In the genomic region with DNA sequence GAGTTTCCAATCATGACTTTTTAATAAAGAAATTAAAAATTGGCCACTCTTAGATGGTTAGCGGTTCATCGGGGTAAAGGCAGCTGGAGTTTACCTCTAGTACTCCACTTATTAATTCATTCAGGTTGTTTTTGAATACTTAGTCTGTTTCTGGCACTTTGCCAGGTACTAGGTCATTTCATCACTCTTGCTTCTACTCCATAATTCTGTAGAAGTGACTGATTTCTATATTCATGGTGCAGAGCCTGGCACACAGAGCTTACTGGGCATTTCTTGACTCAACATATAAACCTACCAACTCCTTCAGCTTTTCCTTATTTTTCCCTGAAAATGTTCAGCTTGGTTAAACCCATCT, we compare ENCODE assay signal across 22 cellular contexts. TPM values are rescaled to one million over a fixed set of nuclear protein-coding genes. Genes with fewer than 3 reads are reported as not detected.
DNase-seq lines count a peak whose midpoint lies in the region; ATAC-seq, FAIRE-seq and TF ChIP-seq lines count a peak whose summit lies in the region.
"Had no signal": no experiment of that assay in that cellular context is flagged by ENCODE, and none has a peak within 500 bp of the region (broad histone marks: within the 10 kb centered on the region; RNA-seq: fewer than 3 reads in every experiment).

No MANE protein-coding gene starts in this region.

- DNase-seq in DMS53 (lab: John Stamatoyannopoulos, UW), result peak; percentile 32
- no peak for DNase-seq in DMS53 treated with DMSO at 0.1 percent for 48 hours (lab: John Stamatoyannopoulos, UW; ENCODE audit: unreplicated experiment)
- DNase-seq in HepG2 (ENCODE audit: low spot score), result no peak
- no peak for DNase-seq in right lobe of liver
- DNase-seq in fibroblast of peridontal ligament (ENCODE audit: extremely low read depth), result peak; percentile 4
- DNase-seq in activated CD4-positive, alpha-beta T cell treated with anti-CD3 and anti-CD28 coated beads, Interleukin-2, amount 10 ng/mL, durations not matched to agents 24 days and 14 days, result no peak
- no peak for DNase-seq in GM10248 (ENCODE audit: extremely low spot score)
- DNase-seq: 8988T; CD8-positive, alpha-beta T cell; H7; HFFc6; KBM-7; NCI-H1092 treated with DMSO at 0.1 percent for 48 hours; NCI-H2029 treated with DMSO at 0.1 percent for 48 hours; NCI-H2171 treated with DMSO at 0.1 percent for 48 hours; NCI-H774; T-helper 1 cell had no signal

- H3K27ac Mint-ChIP-seq in activated CD4-positive, alpha-beta T cell treated with anti-CD3 and anti-CD28 coated beads, Interleukin-2, amount 10 ng/mL, durations not matched to agents 24 days and 14 days, result no peak overlapping the region
- H3K27ac Mint-ChIP-seq: CD8-positive, alpha-beta T cell; HFFc6 had no signal

- H3K9me3 Mint-ChIP-seq in activated CD4-positive, alpha-beta T cell treated with anti-CD3 and anti-CD28 coated beads, Interleukin-2, amount 10 ng/mL, durations not matched to agents 24 days and 14 days, result no peaks in the 10 kb centered on the region
- H3K9me3 Mint-ChIP-seq: CD8-positive, alpha-beta T cell; HFFc6 had no signal

- BruUV-seq in HepG2 (replicated peaks; lab: Mats Ljungman, UMichigan), result no TSS peak

- H3K27me3 Mint-ChIP-seq in activated CD4-positive, alpha-beta T cell treated with anti-CD3 and anti-CD28 coated beads, Interleukin-2, amount 10 ng/mL, durations not matched to agents 24 days and 14 days, result peaks cover 12% of the 10 kb centered on the region

- H3K79me2 ChIP-seq in HepG2 (ENCODE audit: insufficient read depth, low read length), result no peaks in the 10 kb centered on the region

- no peak overlapping the region for H3K4me3 ChIP-seq in HepG2 (replicated peaks in 1 of 3; ENCODE audit: insufficient read depth in 1 of 3, low read depth in 2 of 3, low read length in 3 of 3)
- no peak overlapping the region for H3K4me3 ChIP-seq in right lobe of liver
- H3K4me3 ChIP-seq: BLaER1 treated with 17β-estradiol and CSF1 and Interleukin-3, amounts not matched to agents 10 nM and 100 nM; SJSA1 had no signal

- no peak for TF ChIP-seq EP300 in HepG2 (IDR thresholded peaks at IDR 0.05; ENCODE audit: low read depth in 2 of 2, low read length in 2 of 2)
- TF ChIP-seq EP300 in HepG2 (CRISPR knock-in tag; IDR thresholded peaks at IDR 0.05; ENCODE audit: borderline replicate concordance), result no peak

- no peaks in the 10 kb centered on the region for H3K4me1 Mint-ChIP-seq in activated CD4-positive, alpha-beta T cell treated with anti-CD3 and anti-CD28 coated beads, Interleukin-2, amount 10 ng/mL, durations not matched to agents 24 days and 14 days

- POLR2A ChIA-PET in HepG2 (lab: Yijun Ruan, JAX) (no interaction called here), GM10248 (lab: Yijun Ruan, JAX) (no interaction called here)

- H3K27me3 ChIP-seq in HepG2 (ENCODE audit: control insufficient read depth in 1 of 2, insufficient read depth in 2 of 2, low read length in 2 of 2) (peaks cover 2 to 64% of the 10 kb centered on the region in 2 experiments; a peak in 4 of 5 replicates), right lobe of liver (no peaks in the 10 kb centered on the region)
- H3K27me3 ChIP-seq: BLaER1 treated with 17β-estradiol and CSF1 and Interleukin-3, amounts not matched to agents 10 nM and 100 nM; SJSA1 had no signal

- no peak overlapping the region for H3K4me3 Mint-ChIP-seq in activated CD4-positive, alpha-beta T cell treated with anti-CD3 and anti-CD28 coated beads, Interleukin-2, amount 10 ng/mL, durations not matched to agents 24 days and 14 days
- H3K4me3 Mint-ChIP-seq: CD8-positive, alpha-beta T cell; HFFc6 had no signal

- TF ChIP-seq RAD21 in HepG2 (CRISPR knock-in tag; IDR thresholded peaks at IDR 0.05), result no peak

- H3K36me3 Mint-ChIP-seq in activated CD4-positive, alpha-beta T cell treated with anti-CD3 and anti-CD28 coated beads, Interleukin-2, amount 10 ng/mL, durations not matched to agents 24 days and 14 days (ENCODE audit: low read depth), result no peaks in the 10 kb centered on the region
- H3K36me3 Mint-ChIP-seq: CD8-positive, alpha-beta T cell had no signal

- intact Hi-C loops in HepG2 (cut with micrococcal nuclease; ENCODE audit: unreplicated experiment) (no loop called here), right lobe of liver (cut with DNase I) (no loop called here)
- intact Hi-C loops in activated CD4-positive, alpha-beta T cell treated with anti-CD3 and anti-CD28 coated beads, Interleukin-2, amount 10 ng/mL, durations not matched to agents 24 days and 14 days (cut with micrococcal nuclease), result no loop called here

- H3K4me1 ChIP-seq in HepG2 (ENCODE audit: insufficient read depth, low read length) (no peaks in the 10 kb centered on the region), right lobe of liver (no peaks in the 10 kb centered on the region)
- H3K4me1 ChIP-seq: BLaER1 treated with 17β-estradiol and CSF1 and Interleukin-3, amounts not matched to agents 10 nM and 100 nM; SJSA1 had no signal

- no peak overlapping the region for H3K27ac ChIP-seq in HepG2 (ENCODE audit: extremely low read length, insufficient read depth, low read length)
- no peak overlapping the region for H3K27ac ChIP-seq in right lobe of liver
- H3K27ac ChIP-seq: BLaER1 treated with 17β-estradiol and CSF1 and Interleukin-3, amounts not matched to agents 10 nM and 100 nM; SJSA1 had no signal

- H3K9me3 ChIP-seq in HepG2 (ENCODE audit: low read length) (no peaks in the 10 kb centered on the region), right lobe of liver (no peaks in the 10 kb centered on the region)
- H3K9me3 ChIP-seq: BLaER1 treated with 17β-estradiol and CSF1 and Interleukin-3, amounts not matched to agents 10 nM and 100 nM; SJSA1 had no signal

- 57% methylated on average over 2 of the region's 2 CpGs for WGBS in HepG2 (ENCODE audit: low lambda C conversion rate)
- 76% methylated on average over 2 of the region's 2 CpGs for WGBS in right lobe of liver (ENCODE audit: insufficient coverage, low coverage, low lambda C conversion rate, missing lambda C conversion rate)

- in situ Hi-C loops in HepG2 (cut with HindIII; ENCODE audit: extremely low pct_ligation_motif_present, low pct_unique_long_range_greater_than_20kb), result no loop called here

- ATAC-seq in HepG2 (no peak), right lobe of liver (no peak)
- ATAC-seq: CD8-positive, alpha-beta T cell had no signal

- peaks cover 22% of the 10 kb centered on the region for H4K20me1 ChIP-seq in HepG2 (ENCODE audit: insufficient read depth, low read length)
- H4K20me1 ChIP-seq: BLaER1 treated with 17β-estradiol and CSF1 and Interleukin-3, amounts not matched to agents 10 nM and 100 nM had no signal

- no peak overlapping the region for H2AFZ ChIP-seq in HepG2 (ENCODE audit: low read length)

- no peaks in the 10 kb centered on the region for H3K36me3 ChIP-seq in HepG2 (replicated peaks in 1 of 2; ENCODE audit: control insufficient read depth in 1 of 2, insufficient read depth in 2 of 2, low read length in 2 of 2)
- H3K36me3 ChIP-seq in right lobe of liver, result no peaks in the 10 kb centered on the region
- H3K36me3 ChIP-seq: BLaER1 treated with 17β-estradiol and CSF1 and Interleukin-3, amounts not matched to agents 10 nM and 100 nM; SJSA1 had no signal

- no peak for TF ChIP-seq POLR2A in HepG2 (IDR thresholded peaks at IDR 0.05; ENCODE audit: insufficient read depth in 1 of 2, low read depth in 2 of 2, low read length in 2 of 2)
- no peak for TF ChIP-seq POLR2A in right lobe of liver (IDR thresholded peaks at IDR 0.05)

- no peak overlapping the region for H3K9ac ChIP-seq in HepG2 (ENCODE audit: insufficient read depth, low read depth, low read length)
- H3K9ac ChIP-seq: BLaER1 treated with 17β-estradiol and CSF1 and Interleukin-3, amounts not matched to agents 10 nM and 100 nM had no signal

- no peak overlapping the region for H3K4me2 ChIP-seq in HepG2 (ENCODE audit: low read depth, low read length)
- H3K4me2 ChIP-seq: BLaER1 treated with 17β-estradiol and CSF1 and Interleukin-3, amounts not matched to agents 10 nM and 100 nM had no signal

- no peak for FAIRE-seq in HepG2 (lab: Jason Lieb, UNC)
- FAIRE-seq: RCC 7860 had no signal

- TF ChIP-seq CTCF in HepG2 (CRISPR knock-in tag; IDR thresholded peaks at IDR 0.05), result no peak
- no peak for TF ChIP-seq CTCF in right lobe of liver (IDR thresholded peaks at IDR 0.05)
- no peak for TF ChIP-seq CTCF in GM10248 (IDR thresholded peaks at IDR 0.05; ENCODE audit: control extremely low read depth, extremely low read depth, low read depth, missing control alignments)

- CTCF ChIA-PET in HepG2 (lab: Yijun Ruan, JAX; ENCODE audit: low intra/inter-chr PET ratio, low total read pairs) (no interaction called here), GM10248 (lab: Yijun Ruan, JAX) (interaction anchor here (1.0 kb wide), 1 partner anchor 11 kb away, joined by 3 read pairs; no protein-coding TSS in a partner anchor)

RNA-seq across cellular contexts. Expression of a gene that starts 31.5 kb away (rescaled TPM):
- total RNA-seq in HepG2 (2016; rRNA removed; fragmentation: Illumina TruSeq; extraction: Trizol), result 0.07 and 0.09 TPM in 2 replicates
- total RNA-seq in HepG2 (2016; cell fraction: cytosol; rRNA removed; fragmentation: Illumina TruSeq; extraction: Trizol; ENCODE audit: low read depth), result 0.09 TPM in 1 of 2 replicates, not detected in the other
- total RNA-seq in HepG2 (2016; cell fraction: insoluble cytoplasmic fraction; rRNA removed; fragmentation: Illumina TruSeq; extraction: Trizol), result 0.04 and 0.09 TPM in 2 replicates
- total RNA-seq in HepG2 (2016; cell fraction: membrane; rRNA removed; fragmentation: Illumina TruSeq; extraction: Trizol), result 0.09 and 0.10 TPM in 2 replicates
- 0.06 TPM in 1 of 2 replicates, not detected in the other for total RNA-seq in HepG2 (2016; cell fraction: nucleus; rRNA removed; fragmentation: Illumina TruSeq; extraction: Trizol)
- 0.01 and 0.03 TPM in 2 replicates for polyA plus RNA-seq in HepG2 (2011; rRNA removed)
- 0.03 and 0.04 TPM in 2 replicates for polyA plus RNA-seq in HepG2 (2011; cell fraction: cytosol; rRNA removed)
- 0.03 and 0.10 TPM in 2 replicates for polyA plus RNA-seq in HepG2 (2011; cell fraction: nucleus; rRNA removed)
- 0.29 and 0.32 TPM in 2 replicates for polyA plus RNA-seq in HepG2 (2012)
- polyA plus RNA-seq in HepG2 (2016; cell fraction: cytosol; fragmentation: Illumina TruSeq; extraction: Trizol; ENCODE audit: low read depth), result 0.02 TPM in 1 of 2 replicates, not detected in the other
- 0.05 and 0.13 TPM in 2 replicates for polyA plus RNA-seq in HepG2 (2016; cell fraction: insoluble cytoplasmic fraction; fragmentation: Illumina TruSeq; extraction: Trizol; ENCODE audit: low read depth)
- not detected in 2 replicates for polyA plus RNA-seq in HepG2 (2016; cell fraction: membrane; fragmentation: Illumina TruSeq; extraction: Trizol; ENCODE audit: low read depth)
- polyA plus RNA-seq in HepG2 (2016; cell fraction: nucleus; fragmentation: Illumina TruSeq; extraction: Trizol; ENCODE audit: insufficient read depth, low read depth), result 0.09 TPM in 1 of 2 replicates, not detected in the other
- 0.23 TPM in 1 of 2 replicates, not detected in the other for polyA minus RNA-seq in HepG2 (2011; rRNA and poly(A)+ RNA removed; ENCODE audit: low replicate concordance)
- polyA minus RNA-seq in HepG2 (2011; cell fraction: cytosol; rRNA and poly(A)+ RNA removed), result not detected in 2 replicates
- polyA minus RNA-seq in HepG2 (2011; cell fraction: nucleus; rRNA and poly(A)+ RNA removed), result 0.12 TPM in 1 of 2 replicates, not detected in the other
- total RNA-seq in right lobe of liver, result under 1 TPM; 0.25 to 0.86 (median 0.41) TPM
- 0.07 and 0.09 TPM in 2 replicates for total RNA-seq in activated CD4-positive, alpha-beta T cell treated with anti-CD3 and anti-CD28 coated beads, Interleukin-2, amount 10 ng/mL, durations not matched to agents 24 days and 14 days

RNA-seq across cellular contexts. Expression of a gene that starts 53.3 kb away (rescaled TPM):
- total RNA-seq in HepG2 (2016; rRNA removed; fragmentation: Illumina TruSeq; extraction: Trizol), result not detected in 2 replicates
- total RNA-seq in HepG2 (2016; cell fraction: cytosol; rRNA removed; fragmentation: Illumina TruSeq; extraction: Trizol; ENCODE audit: low read depth), result not detected in 2 replicates
- not detected in 2 replicates for total RNA-seq in HepG2 (2016; cell fraction: insoluble cytoplasmic fraction; rRNA removed; fragmentation: Illumina TruSeq; extraction: Trizol)
- total RNA-seq in HepG2 (2016; cell fraction: membrane; rRNA removed; fragmentation: Illumina TruSeq; extraction: Trizol), result not detected in 2 replicates
- not detected in 2 replicates for total RNA-seq in HepG2 (2016; cell fraction: nucleus; rRNA removed; fragmentation: Illumina TruSeq; extraction: Trizol)
- not detected in 2 replicates for polyA plus RNA-seq in HepG2 (2011; rRNA removed)
- polyA plus RNA-seq in HepG2 (2011; cell fraction: cytosol; rRNA removed), result not detected in 2 replicates
- not detected in 2 replicates for polyA plus RNA-seq in HepG2 (2011; cell fraction: nucleus; rRNA removed)
- polyA plus RNA-seq in HepG2 (2012), result not detected in 2 replicates
- not detected in 2 replicates for polyA plus RNA-seq in HepG2 (2016; cell fraction: cytosol; fragmentation: Illumina TruSeq; extraction: Trizol; ENCODE audit: low read depth)
- polyA plus RNA-seq in HepG2 (2016; cell fraction: insoluble cytoplasmic fraction; fragmentation: Illumina TruSeq; extraction: Trizol; ENCODE audit: low read depth), result not detected in 2 replicates
- polyA plus RNA-seq in HepG2 (2016; cell fraction: membrane; fragmentation: Illumina TruSeq; extraction: Trizol; ENCODE audit: low read depth), result not detected in 2 replicates
- not detected in 2 replicates for polyA plus RNA-seq in HepG2 (2016; cell fraction: nucleus; fragmentation: Illumina TruSeq; extraction: Trizol; ENCODE audit: insufficient read depth, low read depth)
- polyA minus RNA-seq in HepG2 (2011; rRNA and poly(A)+ RNA removed; ENCODE audit: low replicate concordance), result not detected in 2 replicates
- not detected in 2 replicates for polyA minus RNA-seq in HepG2 (2011; cell fraction: cytosol; rRNA and poly(A)+ RNA removed)
- polyA minus RNA-seq in HepG2 (2011; cell fraction: nucleus; rRNA and poly(A)+ RNA removed), result not detected in 2 replicates
- not detected for total RNA-seq in right lobe of liver
- total RNA-seq in activated CD4-positive, alpha-beta T cell treated with anti-CD3 and anti-CD28 coated beads, Interleukin-2, amount 10 ng/mL, durations not matched to agents 24 days and 14 days, result not detected in 2 replicates
- total RNA-seq: CD8-positive, alpha-beta T cell; HFFc6; NCI-H460; OCI-LY7; SJSA1 had no signal

Comparison
In these comparisons a context has a peak if more than half of its experiments do, and no peak if none do; other contexts are left out.
1. DNase-seq: peak in DMS53 (single experiment) and fibroblast of peridontal ligament (single experiment); none in DMS53 treated with DMSO at 0.1 percent for 48 hours (single experiment), HepG2 (single experiment), right lobe of liver (0 of 3), activated CD4-positive, alpha-beta T cell treated with anti-CD3 and anti-CD28 coated beads, Interleukin-2, amount 10 ng/mL, durations not matched to agents 24 days and 14 days (single experiment) and GM10248 (single experiment).